Comparison of ENCODE assay signal across 8 cellular contexts in genomic region chr9:127785933-127786772, GRCh38. TPM values are rescaled to one million over a fixed set of nuclear protein-coding genes. Genes with fewer than 3 reads are reported as not detected.
DNase-seq lines count a peak whose midpoint lies in the region; ATAC-seq and TF ChIP-seq lines count a peak whose summit lies in the region.

Gene CDK9 (plus strand): TSS chr9:127786034. CDS start chr9:127786149, 115 bp downstream.

- ATAC-seq in GM19324 (IDR thresholded peaks at IDR 0.05; ENCODE audit: low FRiP score, unreplicated experiment) (peak; percentile 72), HG03469 (IDR thresholded peaks at IDR 0.05; ENCODE audit: unreplicated experiment) (peak; percentile 32)

- CTCF ChIA-PET in BJ (lab: Yijun Ruan, JAX) = interaction anchor here (0.6 to 4.1 kb wide), 30 partner anchors 11 to 283 kb away, joined by 3 to 23 read pairs (median 4); partner anchors contain the start of genes ENG, FPGS, ST6GALNAC4 and TOR2A

- intact Hi-C loops in dorsolateral prefrontal cortex (cut with DNase I) (loop anchor here (1.0 to 5.0 kb wide), 7 partner anchors 16 to 195 kb away; partner anchors contain the start of genes FPGS (in 2 of the 2), TOR2A (in 2 of the 2) and ST6GALNAC4 (in 1 of the 2)), lower leg skin (cut with DNase I; ENCODE audit: low total_unique reads) (loop anchor here (5.0 kb wide), 1 partner anchor 126 kb away; no protein-coding TSS in a partner anchor)

- WGBS in lower leg skin, 2 donors = 1% methylated on average over 30 to 57 of the region's 75 CpGs

- no peaks in the 10 kb centered on the region for H3K27me3 ChIP-seq in BJ (ENCODE audit: control insufficient read depth, insufficient read depth, low read length)
- H3K27me3 ChIP-seq in dorsolateral prefrontal cortex = no peaks in the 10 kb centered on the region

- H3K27ac ChIP-seq in dorsolateral prefrontal cortex = peak within 1 kb of the TSS; percentile 52 to 98 (median 93)

- H3K4me3 ChIP-seq in BJ (ENCODE audit: low read depth, low read length) (peak within 1 kb of the TSS; percentile 95), dorsolateral prefrontal cortex (peak within 1 kb of the TSS; percentile 73 to 100 (median 96)), lower leg skin (ENCODE audit: low read depth, poor library complexity, severe bottlenecking) (peak within 1 kb of the TSS; percentile 78)

- DNase-seq in BJ (ENCODE audit: low read depth) (no peak), NCI-H748 treated with DMSO at 0.1 percent for 48 hours (lab: John Stamatoyannopoulos, UW) (peak; percentile 76), dorsolateral prefrontal cortex (peak; percentile 83 to 95 (median 90)), lower leg skin (ENCODE audit: low spot score in 2 of 2) (peak; percentile 87 to 98)
- DNase-seq in activated CD4-positive, alpha-beta T cell treated with anti-CD3 and anti-CD28 coated beads, Interleukin-2, amount 50 U/mL, for 48 hours = peak; percentile 91 to 93
- DNase-seq in stimulated activated CD4-positive, alpha-beta T cell treated with anti-CD3 and anti-CD28 coated beads, Interleukin-4, amount 100 ng/mL, for 48 hours (ENCODE audit: low read depth in 2 of 2) = peak; percentile 89

- H3K36me3 ChIP-seq in BJ (ENCODE audit: control insufficient read depth, insufficient read depth, low read length) = peaks cover 32% of the 10 kb centered on the region

- POLR2A ChIA-PET in BJ (lab: Charles Lee) = interaction anchor here (0.8 kb wide), 1 partner anchor 11 kb away, joined by 8 read pairs; no protein-coding TSS in a partner anchor

- TF ChIP-seq CTCF in BJ (IDR thresholded peaks at IDR 0.05; ENCODE audit: insufficient read depth, low read depth, low read length) (no peak), dorsolateral prefrontal cortex (IDR thresholded peaks at IDR 0.05 in 54 of 56, conservative IDR thresholded peaks at IDR 0.05 in 2 of 56; ENCODE audit: low read depth in 1 of 56, partially characterized antibody in 56 of 56) (peak in 9 of 56 donors; percentile 8 to 32 (median 18)), lower leg skin (IDR thresholded peaks at IDR 0.05) (no peak)

- TF ChIP-seq POLR2A in lower leg skin (IDR thresholded peaks at IDR 0.05) = peak in 1 of 2 donors; percentile 39

RNA-seq across cellular contexts. Expression of gene CDK9, which starts in this region (rescaled TPM):
- 34.4 and 35.6 TPM in 2 replicates for polyA plus RNA-seq in BJ (2011; rRNA removed)
- polyA minus RNA-seq in BJ (2011; rRNA and poly(A)+ RNA removed) = 27.9 and 38.2 TPM in 2 replicates
- total RNA-seq in dorsolateral prefrontal cortex (100 to 1,000 TPM in 89 of 120 experiments, 10 to 100 TPM in 31; 78.5 to 153 (median 110) TPM), lower leg skin (10 to 100 TPM; 60.7 to 96.3 (median 70.7) TPM)
